ENCODE assay signal across 8 cellular contexts in genomic region chr15:55498109-55498938, GRCh38. TPM values are rescaled to one million over a fixed set of nuclear protein-coding genes. Genes with fewer than 3 reads are reported as not detected.
A peak's percentile ranks its signal among the peaks of the same experiment; 100 is the strongest.
DNase-seq lines count a peak whose midpoint lies in the region; ATAC-seq and TF ChIP-seq lines count a peak whose summit lies in the region.
"Not testable (repeated sequence)": the region's sequence is repeated elsewhere in the genome, so short reads cannot be mapped to it uniquely, and the experiment has no call there.

No MANE protein-coding gene starts in this region.

- in situ Hi-C loops in GM23248 (cut with MboI), result not testable (repeated sequence)

- peak; percentile 95 to 97 for ATAC-seq in natural killer cell treated with Interleukin-12 subunit alpha and Interleukin-12 subunit beta and Interleukin-15 and Interleukin-18, amount 100 ng/mL, for 72 hours
- peak; percentile 97 for ATAC-seq in stimulated activated memory B cell treated with anti-CD40 and anti-IgM and Interleukin-4, amounts not matched to agents 10 μg/mL and 1 μg/mL and 100 μg/mL, for 72 hours

- peak overlapping the region; percentile 79 for H3K4me3 Mint-ChIP-seq in activated T-helper 2 cell treated with anti-CD3 and anti-CD28 coated beads, Interferon-gamma antibody, Interleukin-2, Interleukin-4, amounts not matched to agents 10 μg/mL and 5 μg/mL and 100 μg/mL, durations not matched to agents 14 hours and 24 hours and 36 hours (ENCODE audit: low read depth)
- H3K4me3 Mint-ChIP-seq in natural killer cell treated with Interleukin-12 subunit alpha and Interleukin-12 subunit beta and Interleukin-15 and Interleukin-18, amount 100 ng/mL, for 72 hours, result peak overlapping the region; percentile 87
- H3K4me3 Mint-ChIP-seq in stimulated activated memory B cell treated with anti-CD40 and anti-IgM and Interleukin-4, amounts not matched to agents 10 μg/mL and 1 μg/mL and 100 μg/mL, for 72 hours, result peak overlapping the region; percentile 87

- DNase-seq in Daoy (ENCODE audit: low read depth) (peak; percentile 90), GM23248 (peak; percentile 93), KG1 (lab: John Stamatoyannopoulos, UW) (peak; percentile 68), RPMI8226 (peak; percentile 90), fibroblast of the aortic adventitia (ENCODE audit: low read depth) (peak; percentile 85)
- peak; percentile 58 for DNase-seq in activated T-helper 2 cell treated with anti-CD3 and anti-CD28 coated beads, Interferon-gamma antibody, Interleukin-2, Interleukin-4, amounts not matched to agents 10 μg/mL and 5 μg/mL and 100 μg/mL, durations not matched to agents 14 hours and 24 hours and 36 hours (ENCODE audit: low spot score)
- DNase-seq in natural killer cell treated with Interleukin-12 subunit alpha and Interleukin-12 subunit beta and Interleukin-15 and Interleukin-18, amount 100 ng/mL, for 72 hours (ENCODE audit: low spot score), result peak; percentile 80

- not testable (repeated sequence) for H3K27me3 ChIP-seq in GM23248 (replicated peaks; ENCODE audit: insufficient read depth)

- H3K27ac ChIP-seq in GM23248, result peak overlapping the region; percentile 31; the same call in 1 of the 2 replicates

- peak overlapping the region; percentile 97 for H2AFZ ChIP-seq in GM23248

- not testable (repeated sequence) for H3K4me1 ChIP-seq in GM23248 (ENCODE audit: insufficient read depth)

- H3K9me2 ChIP-seq in GM23248 (ENCODE audit: insufficient read depth), result not testable (repeated sequence)

- H3K9me3 ChIP-seq in GM23248 (ENCODE audit: low read depth), result not testable (repeated sequence)

- not testable (repeated sequence) for H3K27me3 Mint-ChIP-seq in activated T-helper 2 cell treated with anti-CD3 and anti-CD28 coated beads, Interferon-gamma antibody, Interleukin-2, Interleukin-4, amounts not matched to agents 10 μg/mL and 5 μg/mL and 100 μg/mL, durations not matched to agents 14 hours and 24 hours and 36 hours (ENCODE audit: low read depth)
- H3K27me3 Mint-ChIP-seq in natural killer cell treated with Interleukin-12 subunit alpha and Interleukin-12 subunit beta and Interleukin-15 and Interleukin-18, amount 100 ng/mL, for 72 hours, result peaks cover 12 to 13% of the 10 kb centered on the region in 2 donors
- peaks cover 18% of the 10 kb centered on the region for H3K27me3 Mint-ChIP-seq in stimulated activated memory B cell treated with anti-CD40 and anti-IgM and Interleukin-4, amounts not matched to agents 10 μg/mL and 1 μg/mL and 100 μg/mL, for 72 hours

- intact Hi-C loops in activated T-helper 2 cell treated with anti-CD3 and anti-CD28 coated beads, Interferon-gamma antibody, Interleukin-2, Interleukin-4, amounts not matched to agents 10 μg/mL and 5 μg/mL and 100 μg/mL, durations not matched to agents 14 hours and 24 hours and 36 hours (cut with micrococcal nuclease), result loop anchor here (5.0 kb wide), 1 partner anchor 181 kb away; the partner anchor contains the start of genes PIGB and PIGBOS1

- H3K9me3 Mint-ChIP-seq in activated T-helper 2 cell treated with anti-CD3 and anti-CD28 coated beads, Interferon-gamma antibody, Interleukin-2, Interleukin-4, amounts not matched to agents 10 μg/mL and 5 μg/mL and 100 μg/mL, durations not matched to agents 14 hours and 24 hours and 36 hours; natural killer cell treated with Interleukin-12 subunit alpha and Interleukin-12 subunit beta and Interleukin-15 and Interleukin-18, amount 100 ng/mL, for 72 hours; stimulated activated memory B cell treated with anti-CD40 and anti-IgM and Interleukin-4, amounts not matched to agents 10 μg/mL and 1 μg/mL and 100 μg/mL, for 72 hours: not testable (repeated sequence)

- H4K20me1 ChIP-seq in GM23248 (ENCODE audit: insufficient read depth), result not testable (repeated sequence)

- H3F3A ChIP-seq in GM23248 (ENCODE audit: insufficient read depth), result not testable (repeated sequence)

- H3K4me2 ChIP-seq in GM23248 (ENCODE audit: unreplicated experiment), result peak overlapping the region; percentile 80

- H3K4me3 ChIP-seq in GM23248, result peak overlapping the region; percentile 97
- H3K4me3 ChIP-seq in fibroblast of the aortic adventitia (ENCODE audit: low read depth, low read length), result peak overlapping the region; percentile 91

- not testable (repeated sequence) for H3K79me2 ChIP-seq in GM23248 (ENCODE audit: insufficient read depth)

- H3K36me3 Mint-ChIP-seq in activated T-helper 2 cell treated with anti-CD3 and anti-CD28 coated beads, Interferon-gamma antibody, Interleukin-2, Interleukin-4, amounts not matched to agents 10 μg/mL and 5 μg/mL and 100 μg/mL, durations not matched to agents 14 hours and 24 hours and 36 hours (ENCODE audit: low read depth); natural killer cell treated with Interleukin-12 subunit alpha and Interleukin-12 subunit beta and Interleukin-15 and Interleukin-18, amount 100 ng/mL, for 72 hours; stimulated activated memory B cell treated with anti-CD40 and anti-IgM and Interleukin-4, amounts not matched to agents 10 μg/mL and 1 μg/mL and 100 μg/mL, for 72 hours: not testable (repeated sequence)

- not testable (repeated sequence) for H3K4me1 Mint-ChIP-seq in activated T-helper 2 cell treated with anti-CD3 and anti-CD28 coated beads, Interferon-gamma antibody, Interleukin-2, Interleukin-4, amounts not matched to agents 10 μg/mL and 5 μg/mL and 100 μg/mL, durations not matched to agents 14 hours and 24 hours and 36 hours (ENCODE audit: low read depth); natural killer cell treated with Interleukin-12 subunit alpha and Interleukin-12 subunit beta and Interleukin-15 and Interleukin-18, amount 100 ng/mL, for 72 hours (ENCODE audit: low read depth in 2 of 2)
- peaks cover 13% of the 10 kb centered on the region for H3K4me1 Mint-ChIP-seq in stimulated activated memory B cell treated with anti-CD40 and anti-IgM and Interleukin-4, amounts not matched to agents 10 μg/mL and 1 μg/mL and 100 μg/mL, for 72 hours

- H3K36me3 ChIP-seq in GM23248 (ENCODE audit: low read depth), result not testable (repeated sequence)

- not testable (repeated sequence) for TF ChIP-seq CTCF in fibroblast of the aortic adventitia (IDR thresholded peaks at IDR 0.05; ENCODE audit: insufficient read depth, low read length)

- H3K27ac Mint-ChIP-seq in activated T-helper 2 cell treated with anti-CD3 and anti-CD28 coated beads, Interferon-gamma antibody, Interleukin-2, Interleukin-4, amounts not matched to agents 10 μg/mL and 5 μg/mL and 100 μg/mL, durations not matched to agents 14 hours and 24 hours and 36 hours, result not testable (repeated sequence)
- H3K27ac Mint-ChIP-seq in natural killer cell treated with Interleukin-12 subunit alpha and Interleukin-12 subunit beta and Interleukin-15 and Interleukin-18, amount 100 ng/mL, for 72 hours, result peak overlapping the region in 1 of 2 donors; percentile 27
- peak overlapping the region; percentile 84 for H3K27ac Mint-ChIP-seq in stimulated activated memory B cell treated with anti-CD40 and anti-IgM and Interleukin-4, amounts not matched to agents 10 μg/mL and 1 μg/mL and 100 μg/mL, for 72 hours

- WGBS in GM23248 (ENCODE audit: low coverage in 1 of 2, low lambda C conversion rate in 2 of 2, missing lambda C conversion rate in 2 of 2), 2 experiments, result 4 to 9% methylated on average over 45 to 55 of the region's 55 CpGs

- H3K9ac ChIP-seq in GM23248, result peak overlapping the region; percentile 60

RNA-seq across cellular contexts. Expression of gene DNAAF4, which starts 9.7 kb away (rescaled TPM):
- total RNA-seq in Daoy (2014; rRNA removed; shearing (Covaris generic)), result 5.5 and 19.0 TPM in 2 replicates
- total RNA-seq in GM23248 (2014; rRNA removed; shearing (Covaris generic)), result 1.1 and 2.5 TPM in 2 replicates
- 4.0 and 5.8 TPM in 2 replicates for polyA plus RNA-seq in GM23248 (2016; fragmentation: Nextera tagmentation; extraction: Ambion mirVana)
- 0.41 TPM in 1 of 2 replicates, not detected in the other for total RNA-seq in activated T-helper 2 cell treated with anti-CD3 and anti-CD28 coated beads, Interferon-gamma antibody, Interleukin-2, Interleukin-4, amounts not matched to agents 10 μg/mL and 5 μg/mL and 100 μg/mL, durations not matched to agents 14 hours and 24 hours and 36 hours
- 1.1 and 3.1 TPM in 2 replicates for total RNA-seq in fibroblast of the aortic adventitia (ENCODE audit: low replicate concordance)
- not detected for total RNA-seq in natural killer cell treated with Interleukin-12 subunit alpha and Interleukin-12 subunit beta and Interleukin-15 and Interleukin-18, amount 100 ng/mL, for 72 hours

Comparison
In these comparisons a context has a peak if more than half of its experiments do, and no peak if none do; other contexts are left out.
1. Peak in every context shown above with its lines: DNase-seq, ATAC-seq, H3K4me3 ChIP-seq and H3K27ac ChIP-seq.